ENCODE assay signal across 1 cellular context in the genomic region with DNA sequence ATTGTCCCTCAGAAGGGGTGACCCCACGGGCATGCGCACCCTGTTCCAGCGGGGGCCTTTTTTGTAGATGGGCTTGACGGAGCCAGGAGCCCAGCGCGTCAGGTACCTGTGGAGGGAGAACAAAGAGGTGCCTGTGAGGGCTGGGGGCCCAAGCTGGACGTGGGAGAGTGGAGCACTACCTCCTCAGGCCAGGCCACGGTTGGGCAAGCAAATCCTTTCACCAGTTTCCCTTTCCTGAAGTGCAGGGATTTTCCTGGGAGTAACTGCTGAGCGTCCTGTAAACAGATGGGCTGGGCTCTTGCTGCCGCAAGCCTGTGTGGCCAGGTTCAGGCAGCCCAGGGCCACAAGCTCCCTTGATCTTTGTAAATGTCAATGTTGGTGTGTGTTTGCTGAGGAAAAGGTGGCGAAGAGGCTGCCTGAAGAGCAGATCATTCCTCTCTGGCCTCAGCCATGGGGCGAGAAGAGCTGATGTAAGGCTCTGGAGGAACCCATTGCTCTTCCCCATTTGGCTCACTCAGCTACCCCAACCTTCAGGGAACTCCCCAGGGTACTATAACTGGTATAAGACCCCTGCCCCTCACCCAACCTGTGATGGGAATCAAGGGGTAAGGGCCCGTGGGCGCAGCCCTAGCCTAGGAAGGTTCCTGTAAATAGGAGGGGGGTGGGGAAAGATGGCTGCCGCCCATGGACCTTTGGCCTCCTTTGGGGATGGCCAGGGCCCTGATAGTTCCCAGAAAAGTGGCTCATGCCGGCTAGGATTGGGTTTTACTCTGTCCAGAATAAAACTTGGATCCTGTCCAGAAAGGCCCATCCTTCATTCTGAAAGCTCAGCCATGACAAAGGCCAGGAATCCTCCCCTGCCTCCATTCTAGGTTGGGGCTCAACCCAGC.
TF ChIP-seq lines count a peak whose summit lies in the region.

No MANE protein-coding gene starts in this region.

TF ChIP-seq in HepG2, 621 proteins besides CTCF, POLR2A, EP300 and RAD21 (continued from another document and continues in another):
- TF ChIP-seq ZNF292 (CRISPR knock-in tag; IDR thresholded peaks at IDR 0.05; ENCODE audit: borderline replicate concordance, low read depth) (peak; percentile 96; the same call in 1 of the 2 replicates), TEAD3 (CRISPR knock-in tag; optimal IDR thresholded peaks at IDR 0.05; ENCODE audit: borderline replicate concordance) (peak; percentile 67), PRDM15 (CRISPR knock-in tag; IDR thresholded peaks at IDR 0.05) (no peak), PHF20 (CRISPR knock-in tag; IDR thresholded peaks at IDR 0.05) (no peak), SOX13 (IDR thresholded peaks at IDR 0.05) (no peak), SOX13 (CRISPR knock-in tag; conservative IDR thresholded peaks at IDR 0.05 in 1 of 2, IDR thresholded peaks at IDR 0.05 in 1 of 2) (peak in 1 of 2 experiments; percentile 75; a peak in 2 of 4 replicates), ZNF850 (CRISPR knock-in tag; conservative IDR thresholded peaks at IDR 0.05) (no peak), ATF1 (CRISPR knock-in tag; IDR thresholded peaks at IDR 0.05) (peak; percentile 50; the same call in 1 of the 2 replicates), NR3C1 (CRISPR knock-in tag; IDR thresholded peaks at IDR 0.05) (no peak), TCF7L2 (IDR thresholded peaks at IDR 0.05; ENCODE audit: low read depth, low read length) (no peak), ZNF782 (CRISPR knock-in tag; IDR thresholded peaks at IDR 0.05; ENCODE audit: borderline replicate concordance) (no peak), ZBTB7B (CRISPR knock-in tag; IDR thresholded peaks at IDR 0.05) (peak; percentile 82), ZSCAN9 (CRISPR knock-in tag; IDR thresholded peaks at IDR 0.05; ENCODE audit: borderline replicate concordance) (peak; percentile 28; the same call in 1 of the 2 replicates), DPF2 (CRISPR knock-in tag; IDR thresholded peaks at IDR 0.05; ENCODE audit: borderline replicate concordance, low read depth) (peak; percentile 81), NCOA5 (CRISPR knock-in tag; IDR thresholded peaks at IDR 0.05) (no peak), TOPORS (CRISPR knock-in tag; IDR thresholded peaks at IDR 0.05) (no peak), GABPA (IDR thresholded peaks at IDR 0.05; ENCODE audit: low read depth, low read length) (no peak), GABPA (CRISPR knock-in tag; IDR thresholded peaks at IDR 0.05; ENCODE audit: low read depth) (no peak), ZBTB10 (CRISPR knock-in tag; IDR thresholded peaks at IDR 0.05; ENCODE audit: borderline replicate concordance) (no peak), KLF15 (CRISPR knock-in tag; IDR thresholded peaks at IDR 0.05; ENCODE audit: borderline replicate concordance) (no peak), CENPX (CRISPR knock-in tag; IDR thresholded peaks at IDR 0.05) (no peak), PHF5A (CRISPR knock-in tag; IDR thresholded peaks at IDR 0.05; ENCODE audit: low read depth, unreplicated experiment) (no peak), CREM (IDR thresholded peaks at IDR 0.05) (peak; percentile 66; the same call in 1 of the 2 replicates), CREM (CRISPR knock-in tag; IDR thresholded peaks at IDR 0.05) (no peak), CREB1 (IDR thresholded peaks at IDR 0.05) (no peak), CREB1 (CRISPR knock-in tag; IDR thresholded peaks at IDR 0.05) (no peak; the same call in 1 of the 2 replicates), ZNF350 (CRISPR knock-in tag; IDR thresholded peaks at IDR 0.05; ENCODE audit: borderline replicate concordance, low read depth) (peak; percentile 26; the same call in 1 of the 2 replicates), ZNF598 (CRISPR knock-in tag; IDR thresholded peaks at IDR 0.05; ENCODE audit: borderline replicate concordance) (peak; percentile 71), ZNF660 (CRISPR knock-in tag; IDR thresholded peaks at IDR 0.05; ENCODE audit: borderline replicate concordance, low read depth) (no peak), ZNF367 (CRISPR knock-in tag; IDR thresholded peaks at IDR 0.05; ENCODE audit: borderline replicate concordance) (no peak), MIER3 (CRISPR knock-in tag; IDR thresholded peaks at IDR 0.05; ENCODE audit: borderline replicate concordance) (0 out of 2 replicates have a peak, but pooled peaks have one; percentile 64), ZNF124 (CRISPR knock-in tag; IDR thresholded peaks at IDR 0.05) (peak; percentile 94), SMARCC2 (IDR thresholded peaks at IDR 0.05) (no peak), HNRNPH1 (optimal IDR thresholded peaks at IDR 0.05; ENCODE audit: low read depth, low read length) (no peak), FOSL2 (CRISPR knock-in tag; IDR thresholded peaks at IDR 0.05) (peak; percentile 67)
- TF ChIP-seq, protein P1, sequence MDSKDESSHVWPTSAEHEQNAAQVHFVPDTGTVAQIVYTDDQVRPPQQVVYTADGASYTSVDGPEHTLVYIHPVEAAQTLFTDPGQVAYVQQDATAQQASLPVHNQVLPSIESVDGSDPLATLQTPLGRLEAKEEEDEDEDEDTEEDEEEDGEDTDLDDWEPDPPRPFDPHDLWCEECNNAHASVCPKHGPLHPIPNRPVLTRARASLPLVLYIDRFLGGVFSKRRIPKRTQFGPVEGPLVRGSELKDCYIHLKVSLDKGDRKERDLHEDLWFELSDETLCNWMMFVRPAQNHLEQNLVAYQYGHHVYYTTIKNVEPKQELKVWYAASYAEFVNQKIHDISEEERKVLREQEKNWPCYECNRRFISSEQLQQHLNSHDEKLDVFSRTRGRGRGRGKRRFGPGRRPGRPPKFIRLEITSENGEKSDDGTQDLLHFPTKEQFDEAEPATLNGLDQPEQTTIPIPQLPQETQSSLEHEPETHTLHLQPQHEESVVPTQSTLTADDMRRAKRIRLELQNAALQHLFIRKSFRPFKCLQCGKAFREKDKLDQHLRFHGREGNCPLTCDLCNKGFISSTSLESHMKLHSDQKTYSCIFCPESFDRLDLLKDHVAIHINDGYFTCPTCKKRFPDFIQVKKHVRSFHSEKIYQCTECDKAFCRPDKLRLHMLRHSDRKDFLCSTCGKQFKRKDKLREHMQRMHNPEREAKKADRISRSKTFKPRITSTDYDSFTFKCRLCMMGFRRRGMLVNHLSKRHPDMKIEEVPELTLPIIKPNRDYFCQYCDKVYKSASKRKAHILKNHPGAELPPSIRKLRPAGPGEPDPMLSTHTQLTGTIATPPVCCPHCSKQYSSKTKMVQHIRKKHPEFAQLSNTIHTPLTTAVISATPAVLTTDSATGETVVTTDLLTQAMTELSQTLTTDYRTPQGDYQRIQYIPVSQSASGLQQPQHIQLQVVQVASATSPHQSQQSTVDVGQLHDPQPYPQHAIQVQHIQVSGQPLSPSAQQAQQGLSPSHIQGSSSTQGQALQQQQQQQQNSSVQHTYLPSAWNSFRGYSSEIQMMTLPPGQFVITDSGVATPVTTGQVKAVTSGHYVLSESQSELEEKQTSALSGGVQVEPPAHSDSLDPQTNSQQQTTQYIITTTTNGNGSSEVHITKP (CRISPR knock-in tag; IDR thresholded peaks at IDR 0.05; ENCODE audit: low read depth), result 0 out of 2 replicates have a peak, but pooled peaks have one; percentile 31
- TF ChIP-seq, protein P2, sequence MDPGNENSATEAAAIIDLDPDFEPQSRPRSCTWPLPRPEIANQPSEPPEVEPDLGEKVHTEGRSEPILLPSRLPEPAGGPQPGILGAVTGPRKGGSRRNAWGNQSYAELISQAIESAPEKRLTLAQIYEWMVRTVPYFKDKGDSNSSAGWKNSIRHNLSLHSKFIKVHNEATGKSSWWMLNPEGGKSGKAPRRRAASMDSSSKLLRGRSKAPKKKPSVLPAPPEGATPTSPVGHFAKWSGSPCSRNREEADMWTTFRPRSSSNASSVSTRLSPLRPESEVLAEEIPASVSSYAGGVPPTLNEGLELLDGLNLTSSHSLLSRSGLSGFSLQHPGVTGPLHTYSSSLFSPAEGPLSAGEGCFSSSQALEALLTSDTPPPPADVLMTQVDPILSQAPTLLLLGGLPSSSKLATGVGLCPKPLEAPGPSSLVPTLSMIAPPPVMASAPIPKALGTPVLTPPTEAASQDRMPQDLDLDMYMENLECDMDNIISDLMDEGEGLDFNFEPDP (CRISPR knock-in tag; conservative IDR thresholded peaks at IDR 0.05), result no peak
- TF ChIP-seq, protein P3, sequence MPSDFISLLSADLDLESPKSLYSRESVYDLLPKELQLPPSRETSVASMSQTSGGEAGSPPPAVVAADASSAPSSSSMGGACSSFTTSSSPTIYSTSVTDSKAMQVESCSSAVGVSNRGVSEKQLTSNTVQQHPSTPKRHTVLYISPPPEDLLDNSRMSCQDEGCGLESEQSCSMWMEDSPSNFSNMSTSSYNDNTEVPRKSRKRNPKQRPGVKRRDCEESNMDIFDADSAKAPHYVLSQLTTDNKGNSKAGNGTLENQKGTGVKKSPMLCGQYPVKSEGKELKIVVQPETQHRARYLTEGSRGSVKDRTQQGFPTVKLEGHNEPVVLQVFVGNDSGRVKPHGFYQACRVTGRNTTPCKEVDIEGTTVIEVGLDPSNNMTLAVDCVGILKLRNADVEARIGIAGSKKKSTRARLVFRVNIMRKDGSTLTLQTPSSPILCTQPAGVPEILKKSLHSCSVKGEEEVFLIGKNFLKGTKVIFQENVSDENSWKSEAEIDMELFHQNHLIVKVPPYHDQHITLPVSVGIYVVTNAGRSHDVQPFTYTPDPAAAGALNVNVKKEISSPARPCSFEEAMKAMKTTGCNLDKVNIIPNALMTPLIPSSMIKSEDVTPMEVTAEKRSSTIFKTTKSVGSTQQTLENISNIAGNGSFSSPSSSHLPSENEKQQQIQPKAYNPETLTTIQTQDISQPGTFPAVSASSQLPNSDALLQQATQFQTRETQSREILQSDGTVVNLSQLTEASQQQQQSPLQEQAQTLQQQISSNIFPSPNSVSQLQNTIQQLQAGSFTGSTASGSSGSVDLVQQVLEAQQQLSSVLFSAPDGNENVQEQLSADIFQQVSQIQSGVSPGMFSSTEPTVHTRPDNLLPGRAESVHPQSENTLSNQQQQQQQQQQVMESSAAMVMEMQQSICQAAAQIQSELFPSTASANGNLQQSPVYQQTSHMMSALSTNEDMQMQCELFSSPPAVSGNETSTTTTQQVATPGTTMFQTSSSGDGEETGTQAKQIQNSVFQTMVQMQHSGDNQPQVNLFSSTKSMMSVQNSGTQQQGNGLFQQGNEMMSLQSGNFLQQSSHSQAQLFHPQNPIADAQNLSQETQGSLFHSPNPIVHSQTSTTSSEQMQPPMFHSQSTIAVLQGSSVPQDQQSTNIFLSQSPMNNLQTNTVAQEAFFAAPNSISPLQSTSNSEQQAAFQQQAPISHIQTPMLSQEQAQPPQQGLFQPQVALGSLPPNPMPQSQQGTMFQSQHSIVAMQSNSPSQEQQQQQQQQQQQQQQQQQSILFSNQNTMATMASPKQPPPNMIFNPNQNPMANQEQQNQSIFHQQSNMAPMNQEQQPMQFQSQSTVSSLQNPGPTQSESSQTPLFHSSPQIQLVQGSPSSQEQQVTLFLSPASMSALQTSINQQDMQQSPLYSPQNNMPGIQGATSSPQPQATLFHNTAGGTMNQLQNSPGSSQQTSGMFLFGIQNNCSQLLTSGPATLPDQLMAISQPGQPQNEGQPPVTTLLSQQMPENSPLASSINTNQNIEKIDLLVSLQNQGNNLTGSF (CRISPR knock-in tag; IDR thresholded peaks at IDR 0.05), result peak; percentile 26; the same call in 1 of the 2 replicates
- TF ChIP-seq, protein P4, sequence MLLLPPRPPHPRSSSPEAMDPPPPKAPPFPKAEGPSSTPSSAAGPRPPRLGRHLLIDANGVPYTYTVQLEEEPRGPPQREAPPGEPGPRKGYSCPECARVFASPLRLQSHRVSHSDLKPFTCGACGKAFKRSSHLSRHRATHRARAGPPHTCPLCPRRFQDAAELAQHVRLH (CRISPR knock-in tag; IDR thresholded peaks at IDR 0.05; ENCODE audit: borderline replicate concordance, low read depth), result no peak
